13 cellular contexts compared by ENCODE assay signal in the genomic region with DNA sequence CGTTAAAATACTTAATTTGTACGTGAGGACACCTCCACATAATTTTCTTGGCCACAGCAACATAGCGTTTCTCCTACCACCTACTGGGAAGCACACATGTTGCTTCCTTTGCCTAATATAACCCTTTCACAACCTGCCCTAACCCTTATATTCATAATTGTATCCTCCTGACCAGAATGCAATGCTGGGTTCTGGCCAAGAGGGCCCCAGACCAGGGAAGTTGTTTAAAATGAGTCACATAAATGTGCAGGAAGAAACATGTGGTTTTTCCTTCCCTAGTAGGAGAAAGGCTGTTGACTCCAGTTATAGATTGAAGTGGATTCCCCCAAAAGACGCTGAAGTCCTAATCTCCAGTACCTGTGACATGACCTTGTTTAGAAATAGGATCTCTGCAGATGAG.
A peak's percentile ranks its signal among the peaks of the same experiment; 100 is the strongest.
DNase-seq lines count a peak whose midpoint lies in the region; ATAC-seq and TF ChIP-seq lines count a peak whose summit lies in the region.
"Had no signal": no experiment of that assay in that cellular context is flagged by ENCODE, and none has a peak within 500 bp of the region (broad histone marks: within the 10 kb centered on the region; RNA-seq: fewer than 3 reads in every experiment).

No MANE protein-coding gene starts in this region.

- H3K27me3 Mint-ChIP-seq in activated T-helper 1 cell treated with anti-CD3 and anti-CD28 coated beads, Interleukin-12 subunit alpha, Interleukin-12 subunit beta, Interleukin-2, Interleukin-4 antibody, amounts not matched to agents 30 ng/mL and 10 ng/mL and 1 ng/mL, durations not matched to agents 14 hours and 24 hours and 36 hours (ENCODE audit: insufficient read depth) = peaks cover 9% of the 10 kb centered on the region

- intact Hi-C loops in upper lobe of right lung (cut with DNase I) = no loop called here
- intact Hi-C loops in activated T-helper 1 cell treated with anti-CD3 and anti-CD28 coated beads, Interleukin-12 subunit alpha, Interleukin-12 subunit beta, Interleukin-2, Interleukin-4 antibody, amounts not matched to agents 30 ng/mL and 10 ng/mL and 1 ng/mL, durations not matched to agents 14 hours and 24 hours and 36 hours (cut with micrococcal nuclease) = no loop called here

- ATAC-seq in upper lobe of right lung = peak; percentile 79

- peak; percentile 69 for DNase-seq in SIG-M5 treated with dmso at 0.1 percent for 504 hours (lab: John Stamatoyannopoulos, UW; ENCODE audit: unreplicated experiment)
- DNase-seq in SIG-M5 (lab: John Stamatoyannopoulos, UW) = no peak
- peak; percentile 80 for DNase-seq in RPMI7951 (ENCODE audit: low read depth)
- DNase-seq in fibroblast of mammary gland (ENCODE audit: low read depth) = peak; percentile 90
- DNase-seq in upper lobe of right lung = no peak
- no peak for DNase-seq in caudate nucleus (lab: John Stamatoyannopoulos, UW)
- no peak for DNase-seq in coronary artery (ENCODE audit: low spot score)
- no peak for DNase-seq in activated T-helper 1 cell treated with anti-CD3 and anti-CD28 coated beads, Interleukin-12 subunit alpha, Interleukin-12 subunit beta, Interleukin-2, Interleukin-4 antibody, amounts not matched to agents 30 ng/mL and 10 ng/mL and 1 ng/mL, durations not matched to agents 14 hours and 24 hours and 36 hours (ENCODE audit: low spot score)
- DNase-seq: activated CD4-positive, alpha-beta T cell treated with anti-CD3 and anti-CD28 coated beads for 48 hours; activated naive CD4-positive, alpha-beta T cell; effector CD8-positive, alpha-beta T cell; nephron progenitor cell; RPMI8226 had no signal

- H3K27me3 ChIP-seq in upper lobe of right lung = no peaks in the 10 kb centered on the region

- H3K4me3 ChIP-seq in fibroblast of mammary gland (ENCODE audit: control insufficient read depth, low read depth, low read length) (no peak overlapping the region), upper lobe of right lung (no peak overlapping the region), coronary artery (no peak overlapping the region)

- peaks cover 6% of the 10 kb centered on the region for H3K4me1 ChIP-seq in upper lobe of right lung

- H3K27ac ChIP-seq in upper lobe of right lung (no peak overlapping the region), caudate nucleus (ENCODE audit: low read depth, low read length) (no peak overlapping the region), coronary artery (no peak overlapping the region)

- H3K36me3 ChIP-seq in upper lobe of right lung = no peaks in the 10 kb centered on the region

- H3K9me3 Mint-ChIP-seq in activated T-helper 1 cell treated with anti-CD3 and anti-CD28 coated beads, Interleukin-12 subunit alpha, Interleukin-12 subunit beta, Interleukin-2, Interleukin-4 antibody, amounts not matched to agents 30 ng/mL and 10 ng/mL and 1 ng/mL, durations not matched to agents 14 hours and 24 hours and 36 hours = no peaks in the 10 kb centered on the region
- H3K9me3 Mint-ChIP-seq: nephron progenitor cell had no signal

- H3K27ac Mint-ChIP-seq in activated T-helper 1 cell treated with anti-CD3 and anti-CD28 coated beads, Interleukin-12 subunit alpha, Interleukin-12 subunit beta, Interleukin-2, Interleukin-4 antibody, amounts not matched to agents 30 ng/mL and 10 ng/mL and 1 ng/mL, durations not matched to agents 14 hours and 24 hours and 36 hours = no peak overlapping the region
- H3K27ac Mint-ChIP-seq: nephron progenitor cell had no signal

- peaks cover 9% of the 10 kb centered on the region for H3K4me1 Mint-ChIP-seq in activated T-helper 1 cell treated with anti-CD3 and anti-CD28 coated beads, Interleukin-12 subunit alpha, Interleukin-12 subunit beta, Interleukin-2, Interleukin-4 antibody, amounts not matched to agents 30 ng/mL and 10 ng/mL and 1 ng/mL, durations not matched to agents 14 hours and 24 hours and 36 hours (ENCODE audit: low read depth)
- H3K4me1 Mint-ChIP-seq: nephron progenitor cell had no signal

- no peaks in the 10 kb centered on the region for H3K9me3 ChIP-seq in upper lobe of right lung

- no peak overlapping the region for H3K4me3 Mint-ChIP-seq in activated T-helper 1 cell treated with anti-CD3 and anti-CD28 coated beads, Interleukin-12 subunit alpha, Interleukin-12 subunit beta, Interleukin-2, Interleukin-4 antibody, amounts not matched to agents 30 ng/mL and 10 ng/mL and 1 ng/mL, durations not matched to agents 14 hours and 24 hours and 36 hours
- H3K4me3 Mint-ChIP-seq: nephron progenitor cell had no signal

- H3K36me3 Mint-ChIP-seq in activated T-helper 1 cell treated with anti-CD3 and anti-CD28 coated beads, Interleukin-12 subunit alpha, Interleukin-12 subunit beta, Interleukin-2, Interleukin-4 antibody, amounts not matched to agents 30 ng/mL and 10 ng/mL and 1 ng/mL, durations not matched to agents 14 hours and 24 hours and 36 hours (ENCODE audit: low read depth) = no peaks in the 10 kb centered on the region

- TF ChIP-seq CTCF in fibroblast of mammary gland (conservative IDR thresholded peaks at IDR 0.05; ENCODE audit: control insufficient read depth, insufficient read depth, low read depth, low read length) = no peak
- TF ChIP-seq CTCF in upper lobe of right lung (IDR thresholded peaks at IDR 0.05) = no peak
- no peak for TF ChIP-seq CTCF in coronary artery (IDR thresholded peaks at IDR 0.05)

Comparison
In these comparisons a context has a peak if more than half of its experiments do, and no peak if none do; other contexts are left out.
1. DNase-seq: peak in SIG-M5 treated with dmso at 0.1 percent for 504 hours (single experiment), RPMI7951 (single experiment) and fibroblast of mammary gland (single experiment); none in SIG-M5 (single experiment), upper lobe of right lung (single experiment), caudate nucleus (0 of 61), coronary artery (single experiment) and activated T-helper 1 cell treated with anti-CD3 and anti-CD28 coated beads, Interleukin-12 subunit alpha, Interleukin-12 subunit beta, Interleukin-2, Interleukin-4 antibody, amounts not matched to agents 30 ng/mL and 10 ng/mL and 1 ng/mL, durations not matched to agents 14 hours and 24 hours and 36 hours (single experiment).